ENCODE assay signal across 1 cellular context in the genomic region with DNA sequence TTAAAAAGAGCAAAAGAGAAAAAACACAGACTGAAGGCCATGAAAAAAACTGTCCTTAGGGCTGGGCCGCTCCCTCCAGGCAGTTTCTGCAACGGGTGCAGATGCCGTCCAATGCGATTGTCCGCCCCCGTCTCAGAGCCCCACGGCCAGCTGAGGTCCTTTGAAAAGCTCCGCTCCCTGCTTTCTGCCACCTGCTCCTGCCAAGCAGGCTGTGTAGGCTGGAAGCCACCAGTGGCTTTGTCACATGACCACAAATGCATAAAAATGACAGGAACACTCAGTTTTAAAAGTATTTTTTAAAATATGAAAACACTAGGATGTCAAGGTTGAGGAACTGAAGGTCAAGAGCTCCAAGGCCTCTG.
TF ChIP-seq lines count a peak whose summit lies in the region.

No MANE protein-coding gene starts in this region.

TF ChIP-seq in SK-N-SH treated with all-trans-retinoic acid at 6 μM for 48 hours, 23 proteins besides CTCF, POLR2A, EP300 and RAD21 (continued from another document):
- TF ChIP-seq, protein P1, sequence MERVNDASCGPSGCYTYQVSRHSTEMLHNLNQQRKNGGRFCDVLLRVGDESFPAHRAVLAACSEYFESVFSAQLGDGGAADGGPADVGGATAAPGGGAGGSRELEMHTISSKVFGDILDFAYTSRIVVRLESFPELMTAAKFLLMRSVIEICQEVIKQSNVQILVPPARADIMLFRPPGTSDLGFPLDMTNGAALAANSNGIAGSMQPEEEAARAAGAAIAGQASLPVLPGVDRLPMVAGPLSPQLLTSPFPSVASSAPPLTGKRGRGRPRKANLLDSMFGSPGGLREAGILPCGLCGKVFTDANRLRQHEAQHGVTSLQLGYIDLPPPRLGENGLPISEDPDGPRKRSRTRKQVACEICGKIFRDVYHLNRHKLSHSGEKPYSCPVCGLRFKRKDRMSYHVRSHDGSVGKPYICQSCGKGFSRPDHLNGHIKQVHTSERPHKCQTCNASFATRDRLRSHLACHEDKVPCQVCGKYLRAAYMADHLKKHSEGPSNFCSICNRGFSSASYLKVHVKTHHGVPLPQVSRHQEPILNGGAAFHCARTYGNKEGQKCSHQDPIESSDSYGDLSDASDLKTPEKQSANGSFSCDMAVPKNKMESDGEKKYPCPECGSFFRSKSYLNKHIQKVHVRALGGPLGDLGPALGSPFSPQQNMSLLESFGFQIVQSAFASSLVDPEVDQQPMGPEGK (CRISPR knock-in tag; IDR thresholded peaks at IDR 0.05; ENCODE audit: borderline replicate concordance) = no peak
- TF ChIP-seq ISL1 (CRISPR knock-in tag; IDR thresholded peaks at IDR 0.05) = no peak
- no peak for TF ChIP-seq BACH2 (CRISPR knock-in tag; IDR thresholded peaks at IDR 0.05; ENCODE audit: borderline replicate concordance)
- TF ChIP-seq, protein P2, sequence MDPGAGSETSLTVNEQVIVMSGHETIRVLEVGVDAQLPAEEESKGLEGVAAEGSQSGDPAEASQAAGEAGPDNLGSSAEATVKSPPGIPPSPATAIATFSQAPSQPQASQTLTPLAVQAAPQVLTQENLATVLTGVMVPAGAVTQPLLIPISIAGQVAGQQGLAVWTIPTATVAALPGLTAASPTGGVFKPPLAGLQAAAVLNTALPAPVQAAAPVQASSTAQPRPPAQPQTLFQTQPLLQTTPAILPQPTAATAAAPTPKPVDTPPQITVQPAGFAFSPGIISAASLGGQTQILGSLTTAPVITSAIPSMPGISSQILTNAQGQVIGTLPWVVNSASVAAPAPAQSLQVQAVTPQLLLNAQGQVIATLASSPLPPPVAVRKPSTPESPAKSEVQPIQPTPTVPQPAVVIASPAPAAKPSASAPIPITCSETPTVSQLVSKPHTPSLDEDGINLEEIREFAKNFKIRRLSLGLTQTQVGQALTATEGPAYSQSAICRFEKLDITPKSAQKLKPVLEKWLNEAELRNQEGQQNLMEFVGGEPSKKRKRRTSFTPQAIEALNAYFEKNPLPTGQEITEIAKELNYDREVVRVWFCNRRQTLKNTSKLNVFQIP (CRISPR knock-in tag; IDR thresholded peaks at IDR 0.05; ENCODE audit: borderline replicate concordance, low read depth) = no peak
- no peak for TF ChIP-seq RARB (CRISPR knock-in tag; IDR thresholded peaks at IDR 0.05)
- TF ChIP-seq ESRRG (CRISPR knock-in tag; IDR thresholded peaks at IDR 0.05) = no peak
- TF ChIP-seq ZFP30 (CRISPR knock-in tag; IDR thresholded peaks at IDR 0.05) = no peak
- TF ChIP-seq, protein P3, sequence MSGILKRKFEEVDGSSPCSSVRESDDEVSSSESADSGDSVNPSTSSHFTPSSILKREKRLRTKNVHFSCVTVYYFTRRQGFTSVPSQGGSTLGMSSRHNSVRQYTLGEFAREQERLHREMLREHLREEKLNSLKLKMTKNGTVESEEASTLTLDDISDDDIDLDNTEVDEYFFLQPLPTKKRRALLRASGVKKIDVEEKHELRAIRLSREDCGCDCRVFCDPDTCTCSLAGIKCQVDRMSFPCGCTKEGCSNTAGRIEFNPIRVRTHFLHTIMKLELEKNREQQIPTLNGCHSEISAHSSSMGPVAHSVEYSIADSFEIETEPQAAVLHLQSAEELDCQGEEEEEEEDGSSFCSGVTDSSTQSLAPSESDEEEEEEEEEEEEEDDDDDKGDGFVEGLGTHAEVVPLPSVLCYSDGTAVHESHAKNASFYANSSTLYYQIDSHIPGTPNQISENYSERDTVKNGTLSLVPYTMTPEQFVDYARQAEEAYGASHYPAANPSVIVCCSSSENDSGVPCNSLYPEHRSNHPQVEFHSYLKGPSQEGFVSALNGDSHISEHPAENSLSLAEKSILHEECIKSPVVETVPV (CRISPR knock-in tag; IDR thresholded peaks at IDR 0.05) = no peak
TF ChIP-seq in SK-N-SH treated with all-trans-retinoic acid at 6 μM for 48 hours: peak in this region for 0.
